ENCODE assay signal across 9 cellular contexts in the genomic region with DNA sequence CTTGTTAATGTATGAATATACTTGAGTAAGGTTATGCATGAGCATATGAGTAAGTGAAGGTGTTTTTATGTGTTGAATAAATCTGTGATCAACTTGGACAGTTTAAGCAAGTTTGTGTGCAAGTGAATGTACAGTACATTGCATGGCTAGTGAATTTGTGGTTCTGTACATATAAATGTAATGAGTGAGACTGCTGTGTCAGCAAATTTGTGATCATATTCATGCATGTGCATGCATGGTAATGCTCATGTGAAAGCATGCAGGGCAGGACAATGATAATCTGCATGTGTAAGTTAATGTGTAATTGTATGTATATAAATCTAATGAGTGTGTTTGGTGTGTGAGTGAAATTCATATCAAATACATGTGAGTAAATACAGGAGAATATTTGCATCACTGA.
"Had no signal": no experiment of that assay in that cellular context is flagged by ENCODE, and none has a peak within 500 bp of the region (broad histone marks: within the 10 kb centered on the region; RNA-seq: fewer than 3 reads in every experiment).

No MANE protein-coding gene starts in this region.

- FAIRE-seq: H54, HTR-8/SVneo had no signal

- H3K4me2 ChIP-seq: KMS-11 had no signal

- H3K9ac ChIP-seq: GM23248, KMS-11 had no signal

- H2AFZ ChIP-seq: GM23248 had no signal

- H3K27ac ChIP-seq: GM23248, KMS-11 had no signal

- H3K4me3 ChIP-seq: GM23248 had no signal

- DNase-seq: GM23248, GOT3, H9, HCEC 1CT, Karpas-422, KBM-7 had no signal
